Comparison of ENCODE assay signal across 12 cellular contexts in the genomic region with DNA sequence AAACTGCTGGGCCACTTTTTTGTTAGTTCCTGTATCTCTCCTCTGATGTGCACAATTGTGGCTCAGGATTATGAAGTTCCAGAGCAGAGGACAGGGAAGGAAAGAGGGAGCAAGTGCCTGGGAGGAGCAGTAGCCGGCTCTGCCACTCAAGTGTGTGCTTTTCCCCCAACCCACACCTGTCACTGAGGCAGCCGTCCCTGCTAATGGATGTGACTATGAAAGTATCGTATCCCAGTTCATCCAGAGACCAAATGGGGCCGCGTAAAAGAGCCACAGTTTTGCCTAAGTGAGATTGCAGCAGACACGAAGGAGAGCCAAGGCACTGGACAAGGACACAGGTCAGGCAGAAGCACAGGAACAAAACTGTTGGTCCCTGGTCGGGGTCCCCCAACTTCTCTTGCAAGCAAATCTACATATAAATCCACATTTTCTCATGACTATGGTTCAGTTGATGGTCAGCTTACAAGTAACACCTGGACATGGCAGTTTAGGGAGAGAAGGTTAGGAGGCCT.
DNase-seq lines count a peak whose midpoint lies in the region; ATAC-seq and TF ChIP-seq lines count a peak whose summit lies in the region.
"Had no signal": no experiment of that assay in that cellular context is flagged by ENCODE, and none has a peak within 500 bp of the region (broad histone marks: within the 10 kb centered on the region; RNA-seq: fewer than 3 reads in every experiment).

No MANE protein-coding gene starts in this region.

- H3K36me3 ChIP-seq in endodermal cell (ENCODE audit: control insufficient read depth, insufficient read depth, low read length) (no peaks in the 10 kb centered on the region), trophoblast cell (ENCODE audit: control insufficient read depth in 1 of 2, insufficient read depth in 2 of 2, low read length in 2 of 2) (no peaks in the 10 kb centered on the region)

- no peak overlapping the region for H2AFZ ChIP-seq in trophoblast cell (ENCODE audit: insufficient read depth, low read length, poor library complexity)
- H2AFZ ChIP-seq: GM23338 had no signal

- no peak overlapping the region for H3K18ac ChIP-seq in trophoblast cell (ENCODE audit: low read length)

- no peaks in the 10 kb centered on the region for H3K36me3 Mint-ChIP-seq in activated CD4-positive, alpha-beta T cell treated with anti-CD3 and anti-CD28 coated beads, Interleukin-2, amount 10 ng/mL, durations not matched to agents 7 days and 5 days (ENCODE audit: low read depth)
- no peaks in the 10 kb centered on the region for H3K36me3 Mint-ChIP-seq in natural killer cell treated with Interleukin-12 subunit alpha and Interleukin-12 subunit beta and Interleukin-15 and Interleukin-18, amount 100 ng/mL, for 72 hours
- H3K36me3 Mint-ChIP-seq in natural killer cell (no peaks in the 10 kb centered on the region), endodermal cell (ENCODE audit: low read depth) (no peaks in the 10 kb centered on the region)

- TF ChIP-seq CTCF in natural killer cell (IDR thresholded peaks at IDR 0.05) = no peak
- no peak for TF ChIP-seq CTCF in endodermal cell (conservative IDR thresholded peaks at IDR 0.05)

- peak overlapping the region; percentile 54 for H3K27ac Mint-ChIP-seq in activated CD4-positive, alpha-beta T cell treated with anti-CD3 and anti-CD28 coated beads, Interleukin-2, amount 10 ng/mL, durations not matched to agents 7 days and 5 days
- peak overlapping the region in 1 of 2 donors; percentile 70 for H3K27ac Mint-ChIP-seq in natural killer cell treated with Interleukin-12 subunit alpha and Interleukin-12 subunit beta and Interleukin-15 and Interleukin-18, amount 100 ng/mL, for 72 hours
- no peak overlapping the region for H3K27ac Mint-ChIP-seq in natural killer cell
- peak overlapping the region; percentile 62 for H3K27ac Mint-ChIP-seq in endodermal cell
- H3K27ac Mint-ChIP-seq: GM23338 had no signal

- no peaks in the 10 kb centered on the region for H3K27me3 ChIP-seq in endodermal cell (ENCODE audit: control insufficient read depth, insufficient read depth, low read length, poor library complexity, severe bottlenecking)
- no peaks in the 10 kb centered on the region for H3K27me3 ChIP-seq in trophoblast cell (ENCODE audit: insufficient read depth, low read length)

- H3K79me1 ChIP-seq in trophoblast cell (ENCODE audit: low read length) = peaks cover 7% of the 10 kb centered on the region

- H3K27me3 Mint-ChIP-seq in activated CD4-positive, alpha-beta T cell treated with anti-CD3 and anti-CD28 coated beads, Interleukin-2, amount 10 ng/mL, durations not matched to agents 7 days and 5 days = no peaks in the 10 kb centered on the region
- no peaks in the 10 kb centered on the region for H3K27me3 Mint-ChIP-seq in natural killer cell treated with Interleukin-12 subunit alpha and Interleukin-12 subunit beta and Interleukin-15 and Interleukin-18, amount 100 ng/mL, for 72 hours
- no peaks in the 10 kb centered on the region for H3K27me3 Mint-ChIP-seq in natural killer cell (ENCODE audit: low read depth in 2 of 2)
- H3K27me3 Mint-ChIP-seq in endodermal cell (ENCODE audit: insufficient read depth) = no peaks in the 10 kb centered on the region

- H3K4ac ChIP-seq in trophoblast cell (ENCODE audit: low read depth, low read length) = no peak overlapping the region

- no peak overlapping the region for H4K91ac ChIP-seq in trophoblast cell (ENCODE audit: low read depth, low read length)

- no peak overlapping the region for H3K14ac ChIP-seq in trophoblast cell (ENCODE audit: low read length)

- H4K8ac ChIP-seq in trophoblast cell (ENCODE audit: low read depth, low read length) = no peak overlapping the region

- H4K12ac ChIP-seq in trophoblast cell (ENCODE audit: low read depth, low read length) = no peak overlapping the region

- no peak overlapping the region for H2AK5ac ChIP-seq in trophoblast cell (ENCODE audit: low read length)

- H3K79me2 ChIP-seq in trophoblast cell (ENCODE audit: control insufficient read depth, insufficient read depth, low read length, poor library complexity) = no peaks in the 10 kb centered on the region

- H2BK120ac ChIP-seq in trophoblast cell (ENCODE audit: insufficient read depth, low read length, poor library complexity) = no peak overlapping the region

- H3K9ac ChIP-seq in endodermal cell (ENCODE audit: extremely low read depth, low read length, poor library complexity, severe bottlenecking) = no peak overlapping the region
- H3K9ac ChIP-seq in trophoblast cell (ENCODE audit: low read length) = no peak overlapping the region

- H3K23ac ChIP-seq in trophoblast cell (ENCODE audit: low read length) = no peak overlapping the region

- CTCF ChIA-PET in activated CD4-positive, alpha-beta T cell treated with anti-CD3 and anti-CD28 coated beads, Interleukin-2, amount 10 ng/mL, durations not matched to agents 7 days and 5 days (lab: Charles Lee) = no interaction called here

- intact Hi-C loops in natural killer cell (cut with micrococcal nuclease) = no loop called here

- H3K4me2 ChIP-seq in trophoblast cell (ENCODE audit: low read length) = no peak overlapping the region
- H3K4me2 ChIP-seq: GM23338 had no signal

- peak overlapping the region; percentile 1 for H2BK12ac ChIP-seq in trophoblast cell (ENCODE audit: low read length)

- no peak for ATAC-seq in natural killer cell treated with Interleukin-12 subunit alpha and Interleukin-12 subunit beta and Interleukin-15 and Interleukin-18, amount 100 ng/mL, for 72 hours
- no peak for ATAC-seq in natural killer cell
- ATAC-seq in HG02610 (IDR thresholded peaks at IDR 0.05; ENCODE audit: unreplicated experiment) = no peak

- POLR2A ChIA-PET in activated CD4-positive, alpha-beta T cell treated with anti-CD3 and anti-CD28 coated beads, Interleukin-2, amount 10 ng/mL, durations not matched to agents 7 days and 5 days (lab: Charles Lee) = no interaction called here

- no peak overlapping the region for H3K27ac ChIP-seq in endodermal cell (ENCODE audit: low read depth, low read length)
- no peak overlapping the region for H3K27ac ChIP-seq in trophoblast cell (ENCODE audit: low read depth, low read length)
- H3K27ac ChIP-seq: 22Rv1 had no signal

- H3K4me1 Mint-ChIP-seq in activated CD4-positive, alpha-beta T cell treated with anti-CD3 and anti-CD28 coated beads, Interleukin-2, amount 10 ng/mL, durations not matched to agents 7 days and 5 days = peaks cover 43% of the 10 kb centered on the region
- peaks cover 22 to 26% of the 10 kb centered on the region in 2 donors for H3K4me1 Mint-ChIP-seq in natural killer cell treated with Interleukin-12 subunit alpha and Interleukin-12 subunit beta and Interleukin-15 and Interleukin-18, amount 100 ng/mL, for 72 hours (ENCODE audit: low read depth in 2 of 2)
- H3K4me1 Mint-ChIP-seq in natural killer cell (peaks cover 33 to 42% of the 10 kb centered on the region in 2 donors), endodermal cell (peaks cover 40% of the 10 kb centered on the region)

- H3K4me1 ChIP-seq in endodermal cell (ENCODE audit: control insufficient read depth, insufficient read depth, low read length) (peaks cover 9% of the 10 kb centered on the region), trophoblast cell (ENCODE audit: control insufficient read depth in 1 of 2, insufficient read depth in 2 of 2, low read length in 2 of 2) (peaks cover 12 to 22% of the 10 kb centered on the region in 2 experiments)

- no peak for DNase-seq in activated CD4-positive, alpha-beta T cell treated with anti-CD3 and anti-CD28 coated beads, Interleukin-2, amount 10 ng/mL, durations not matched to agents 7 days and 5 days
- DNase-seq in activated CD4-positive, alpha-beta T cell treated with anti-CD3 and anti-CD28 coated beads for 4 hours = no peak
- DNase-seq in natural killer cell treated with Interleukin-12 subunit alpha and Interleukin-12 subunit beta and Interleukin-15 and Interleukin-18, amount 100 ng/mL, for 72 hours (ENCODE audit: low spot score) = peak; percentile 25
- DNase-seq in natural killer cell = no peak
- DNase-seq in endodermal cell = peak; percentile 55
- no peak for DNase-seq in trophoblast cell
- no peak for DNase-seq in KG1 (lab: John Stamatoyannopoulos, UW)
- DNase-seq: DND-41, GDM1 had no signal

- no peaks in the 10 kb centered on the region for H3K9me3 Mint-ChIP-seq in activated CD4-positive, alpha-beta T cell treated with anti-CD3 and anti-CD28 coated beads, Interleukin-2, amount 10 ng/mL, durations not matched to agents 7 days and 5 days
- no peaks in the 10 kb centered on the region for H3K9me3 Mint-ChIP-seq in natural killer cell treated with Interleukin-12 subunit alpha and Interleukin-12 subunit beta and Interleukin-15 and Interleukin-18, amount 100 ng/mL, for 72 hours
- H3K9me3 Mint-ChIP-seq in natural killer cell (no peaks in the 10 kb centered on the region), endodermal cell (no peaks in the 10 kb centered on the region)
- H3K9me3 Mint-ChIP-seq: GM23338 had no signal

- WGBS in endodermal cell (ENCODE audit: insufficient coverage in 1 of 2, insufficient read length in 1 of 2), 2 experiments = 93 to 100% methylated on average over 4 to 7 of the region's 7 CpGs
- no CpG with 5 or more reads among the region's 7 CpGs for WGBS in trophoblast cell (ENCODE audit: extremely low coverage, insufficient coverage, insufficient read length)

- H2BK5ac ChIP-seq in trophoblast cell (ENCODE audit: low read depth, low read length, poor library complexity) = no peak overlapping the region

- H3K9me3 ChIP-seq in endodermal cell (ENCODE audit: control insufficient read depth, low read length) (no peaks in the 10 kb centered on the region), trophoblast cell (ENCODE audit: insufficient read depth, low read depth, low read length) (no peaks in the 10 kb centered on the region)

- no peak overlapping the region for H3K4me3 Mint-ChIP-seq in activated CD4-positive, alpha-beta T cell treated with anti-CD3 and anti-CD28 coated beads, Interleukin-2, amount 10 ng/mL, durations not matched to agents 7 days and 5 days
- no peak overlapping the region for H3K4me3 Mint-ChIP-seq in natural killer cell treated with Interleukin-12 subunit alpha and Interleukin-12 subunit beta and Interleukin-15 and Interleukin-18, amount 100 ng/mL, for 72 hours
- no peak overlapping the region for H3K4me3 Mint-ChIP-seq in natural killer cell
- no peak overlapping the region for H3K4me3 Mint-ChIP-seq in endodermal cell
- H3K4me3 Mint-ChIP-seq: GM23338 had no signal

- H3K4me3 ChIP-seq in endodermal cell (ENCODE audit: low read length) (no peak overlapping the region), trophoblast cell (ENCODE audit: low read depth, low read length) (no peak overlapping the region)
- H3K4me3 ChIP-seq: GM23338 had no signal

Comparison
In these comparisons a context has a peak if more than half of its experiments do, and no peak if none do; other contexts are left out.
1. DNase-seq: peak in natural killer cell treated with Interleukin-12 subunit alpha and Interleukin-12 subunit beta and Interleukin-15 and Interleukin-18, amount 100 ng/mL, for 72 hours (single experiment) and endodermal cell (single experiment); none in activated CD4-positive, alpha-beta T cell treated with anti-CD3 and anti-CD28 coated beads, Interleukin-2, amount 10 ng/mL, durations not matched to agents 7 days and 5 days (single experiment), activated CD4-positive, alpha-beta T cell treated with anti-CD3 and anti-CD28 coated beads for 4 hours (0 of 2), natural killer cell (single experiment), trophoblast cell (0 of 2) and KG1 (single experiment).
2. H3K27ac Mint-ChIP-seq: peak in activated CD4-positive, alpha-beta T cell treated with anti-CD3 and anti-CD28 coated beads, Interleukin-2, amount 10 ng/mL, durations not matched to agents 7 days and 5 days (single experiment) and endodermal cell (single experiment); none in natural killer cell (0 of 2).